ENCODE assay signal across 32 cellular contexts in genomic region chr11:70891844-70892380, GRCh38.
"Had no signal": no experiment of that assay in that cellular context is flagged by ENCODE, and none has a peak within 500 bp of the region (broad histone marks: within the 10 kb centered on the region; RNA-seq: fewer than 3 reads in every experiment).

No MANE protein-coding gene starts in this region.

- H3K4me3 ChIP-seq: coronary artery, esophagus squamous epithelium, heart right ventricle, lung, mucosa of descending colon, right lobe of liver, smooth muscle cell, testis, tibial artery had no signal

- H3K36me3 Mint-ChIP-seq: mesothelial cell of epicardium; naive B cell; natural killer cell treated with Interleukin-12 subunit alpha and Interleukin-12 subunit beta and Interleukin-15 and Interleukin-18, amount 100 ng/mL, for 72 hours; stimulated activated effector memory CD8-positive, alpha-beta T cell treated with anti-CD3 and anti-CD28 coated beads, Interleukin-12 subunit alpha, Interleukin-12 subunit beta, amount 100 ng/mL, for 72 hours had no signal

- H3K9me3 ChIP-seq: mucosa of descending colon, neutrophil, right lobe of liver, testis had no signal

- H3K27me3 ChIP-seq: esophagus squamous epithelium, neutrophil, right lobe of liver, testis had no signal

- H3K9ac ChIP-seq: parathyroid adenoma had no signal

- H2AFZ ChIP-seq: parathyroid adenoma had no signal

- H3K36me3 ChIP-seq: esophagus squamous epithelium, heart right ventricle, neutrophil, right lobe of liver, tibial artery had no signal

- H3K4me3 Mint-ChIP-seq: mesothelial cell of epicardium; naive B cell; natural killer cell treated with Interleukin-12 subunit alpha and Interleukin-12 subunit beta and Interleukin-15 and Interleukin-18, amount 100 ng/mL, for 72 hours; neural crest cell; stimulated activated effector memory CD8-positive, alpha-beta T cell treated with anti-CD3 and anti-CD28 coated beads, Interleukin-12 subunit alpha, Interleukin-12 subunit beta, amount 100 ng/mL, for 72 hours; type B pancreatic cell had no signal

- H3K9me3 Mint-ChIP-seq: stimulated activated effector memory CD8-positive, alpha-beta T cell treated with anti-CD3 and anti-CD28 coated beads, Interleukin-12 subunit alpha, Interleukin-12 subunit beta, amount 100 ng/mL, for 72 hours; type B pancreatic cell had no signal

- H3K4me2 ChIP-seq: smooth muscle cell had no signal

- ATAC-seq: heart right ventricle, left ventricle myocardium superior, mucosa of descending colon had no signal

- H3K27me3 Mint-ChIP-seq: natural killer cell treated with Interleukin-12 subunit alpha and Interleukin-12 subunit beta and Interleukin-15 and Interleukin-18, amount 100 ng/mL, for 72 hours; progenitor cell of endocrine pancreas; type B pancreatic cell had no signal

- H3K27ac Mint-ChIP-seq: mesothelial cell of epicardium; naive B cell; natural killer cell treated with Interleukin-12 subunit alpha and Interleukin-12 subunit beta and Interleukin-15 and Interleukin-18, amount 100 ng/mL, for 72 hours; stimulated activated effector memory CD8-positive, alpha-beta T cell treated with anti-CD3 and anti-CD28 coated beads, Interleukin-12 subunit alpha, Interleukin-12 subunit beta, amount 100 ng/mL, for 72 hours; type B pancreatic cell had no signal

- DNase-seq: dermis blood vessel endothelial cell; effector memory CD4-positive, alpha-beta T cell; erythroblast; esophagus squamous epithelium; foreskin melanocyte; glutamatergic neuron; heart right ventricle; hippocampal formation; islet precursor cell; left ventricle myocardium superior; mesenchymal stem cell; mucosa of descending colon; naive B cell; stimulated activated CD4-positive, alpha-beta T cell treated with anti-CD3 and anti-CD28 coated beads, Interleukin-2, amount 100 ng/mL, for 24 hours; stimulated activated CD4-positive, alpha-beta T cell treated with anti-CD3 and anti-CD28 coated beads, Interleukin-4, amount 100 ng/mL, for 24 hours; stimulated activated naive CD4-positive, alpha-beta T cell treated with Interleukin-2 at 50 U/mL for 16 hours; substantia nigra; testis; tibial artery had no signal

- H3K4me1 Mint-ChIP-seq: mesothelial cell of epicardium; naive B cell; stimulated activated effector memory CD8-positive, alpha-beta T cell treated with anti-CD3 and anti-CD28 coated beads, Interleukin-12 subunit alpha, Interleukin-12 subunit beta, amount 100 ng/mL, for 72 hours had no signal

- FAIRE-seq: endometrium had no signal

- H3K27ac ChIP-seq: coronary artery, esophagus squamous epithelium, heart right ventricle, neutrophil, parathyroid adenoma, right lobe of liver, testis, tibial artery had no signal

- H3K4me1 ChIP-seq: esophagus squamous epithelium, heart right ventricle, parathyroid adenoma, right lobe of liver, testis, tibial artery had no signal
